Comparison of ENCODE assay signal across 19 cellular contexts in genomic region chr11:96237759-96238158, GRCh38.
A peak's percentile ranks its signal among the peaks of the same experiment; 100 is the strongest.
DNase-seq lines count a peak whose midpoint lies in the region; ATAC-seq and TF ChIP-seq lines count a peak whose summit lies in the region.
"Had no signal": no experiment of that assay in that cellular context is flagged by ENCODE, and none has a peak within 500 bp of the region (broad histone marks: within the 10 kb centered on the region; RNA-seq: fewer than 3 reads in every experiment).

No MANE protein-coding gene starts in this region.

- intact Hi-C loops in PC-9 (cut with micrococcal nuclease; ENCODE audit: unreplicated experiment), result no loop called here
- intact Hi-C loops in posterior cingulate gyrus (cut with DNase I), result no loop called here

- H3K23ac ChIP-seq in mesendoderm (ENCODE audit: low read length), result no peak overlapping the region

- no peak overlapping the region for H3K9ac ChIP-seq in mesendoderm (ENCODE audit: low read length)

- H3K27ac ChIP-seq in PC-9 (peak overlapping the region; percentile 6), mesendoderm (ENCODE audit: low read depth, low read length) (no peak overlapping the region)
- H3K27ac ChIP-seq: brain microvascular endothelial cell, ovary had no signal

- no peaks in the 10 kb centered on the region for H3K9me2 ChIP-seq in PC-9 (ENCODE audit: insufficient read depth)

- no peaks in the 10 kb centered on the region for H3K27me3 ChIP-seq in PC-9 (ENCODE audit: insufficient read depth, low read depth)
- no peaks in the 10 kb centered on the region for H3K27me3 ChIP-seq in mesendoderm (ENCODE audit: insufficient read depth, low read length, poor library complexity)
- H3K27me3 ChIP-seq: brain microvascular endothelial cell, ovary had no signal

- H3K79me2 ChIP-seq in PC-9 (ENCODE audit: low read depth), result peaks cover 95% of the 10 kb centered on the region
- H3K79me2 ChIP-seq in mesendoderm (ENCODE audit: control insufficient read depth, insufficient read depth, low read length), result no peaks in the 10 kb centered on the region

- no peaks in the 10 kb centered on the region for H3K9me3 Mint-ChIP-seq in stimulated activated effector memory CD8-positive, alpha-beta T cell treated with anti-CD3 and anti-CD28 coated beads, Interleukin-12 subunit alpha, Interleukin-12 subunit beta, amount 100 ng/mL, for 72 hours

- H3K4me2 ChIP-seq in PC-9 (peak overlapping the region; percentile 9; the same call in 1 of the 2 replicates), mesendoderm (ENCODE audit: low read length) (no peak overlapping the region)

- H2BK15ac ChIP-seq in mesendoderm (replicated peaks; ENCODE audit: low read depth), result no peak overlapping the region

- H4K8ac ChIP-seq in mesendoderm (ENCODE audit: low read depth, low read length), result no peak overlapping the region

- no peak overlapping the region for H3K4me3 Mint-ChIP-seq in stimulated activated effector memory CD8-positive, alpha-beta T cell treated with anti-CD3 and anti-CD28 coated beads, Interleukin-12 subunit alpha, Interleukin-12 subunit beta, amount 100 ng/mL, for 72 hours

- no peak overlapping the region for H3K27ac Mint-ChIP-seq in stimulated activated effector memory CD8-positive, alpha-beta T cell treated with anti-CD3 and anti-CD28 coated beads, Interleukin-12 subunit alpha, Interleukin-12 subunit beta, amount 100 ng/mL, for 72 hours

- no peaks in the 10 kb centered on the region for H4K20me1 ChIP-seq in PC-9 (ENCODE audit: insufficient read depth)

- H3K4me1 ChIP-seq in PC-9 (replicated peaks; ENCODE audit: insufficient read depth), result peaks cover 42% of the 10 kb centered on the region
- peaks cover 6% of the 10 kb centered on the region for H3K4me1 ChIP-seq in mesendoderm (ENCODE audit: control insufficient read depth, low read depth, low read length)

- H3K79me1 ChIP-seq in mesendoderm (ENCODE audit: low read length), result no peaks in the 10 kb centered on the region

- H3F3A ChIP-seq in PC-9 (ENCODE audit: insufficient read depth, low read depth), result peaks cover 16% of the 10 kb centered on the region

- H2AK5ac ChIP-seq in mesendoderm (ENCODE audit: low read length), result no peak overlapping the region

- H3K4ac ChIP-seq in mesendoderm (ENCODE audit: low read depth, low read length), result no peak overlapping the region

- TF ChIP-seq CTCF in PC-9 (conservative IDR thresholded peaks at IDR 0.05), result no peak

- BruUV-seq in PC-9 (replicated peaks; lab: Mats Ljungman, UMichigan), result no TSS peak

- no peak overlapping the region for H3K4me3 ChIP-seq in PC-9
- H3K4me3 ChIP-seq in mesendoderm (ENCODE audit: low read length), result no peak overlapping the region
- H3K4me3 ChIP-seq: mucosa of descending colon, ovary had no signal

- CTCF ChIA-PET in PC-9 (lab: Charles Lee), result interaction anchor here (0.7 kb wide), 1 partner anchor 114 kb away, joined by 5 read pairs; no protein-coding TSS in a partner anchor

- DNase-seq in DMS 273 treated with DMSO at 0.1 percent for 48 hours (lab: John Stamatoyannopoulos, UW) (peak; percentile 24), NCI-H1105 (lab: John Stamatoyannopoulos, UW) (peak; percentile 94), PC-9 (peak in 1 of 2 experiments; percentile 76), mesendoderm (peak; percentile 39), UCSD-AML1 (lab: John Stamatoyannopoulos, UW; ENCODE audit: unreplicated experiment) (no peak), posterior cingulate gyrus (no peak)
- DNase-seq in stimulated activated effector memory CD8-positive, alpha-beta T cell treated with anti-CD3 and anti-CD28 coated beads, Interleukin-12 subunit alpha, Interleukin-12 subunit beta, amount 100 ng/mL, for 72 hours (ENCODE audit: low spot score in 2 of 2), result no peak
- DNase-seq: activated CD4-positive, alpha-beta T cell treated with anti-CD3 and anti-CD28 coated beads, Interleukin-2, amount 50 U/mL, for 1 hour; activated naive CD4-positive, alpha-beta T cell treated with anti-CD3 and anti-CD28 coated beads, Interleukin-2, amount 50 U/mL, for 16 hours; AML-193; brain microvascular endothelial cell; Calu3; hypothalamus; mucosa of descending colon; OCI-M1; ovary; small intestine; stimulated activated naive CD8-positive, alpha-beta T cell treated with anti-CD3 and anti-CD28 coated beads, Interleukin-15, Interleukin-2, amounts not matched to agents 100 U/mL and 50 U/mL, for 24 hours had no signal

- no peak overlapping the region for H3K18ac ChIP-seq in mesendoderm (ENCODE audit: low read length)

- peaks cover 7% of the 10 kb centered on the region for H3K36me3 Mint-ChIP-seq in stimulated activated effector memory CD8-positive, alpha-beta T cell treated with anti-CD3 and anti-CD28 coated beads, Interleukin-12 subunit alpha, Interleukin-12 subunit beta, amount 100 ng/mL, for 72 hours

- no peaks in the 10 kb centered on the region for H3K9me3 ChIP-seq in PC-9 (ENCODE audit: insufficient read depth, low read depth)
- H3K9me3 ChIP-seq: mucosa of descending colon, ovary had no signal

- no peak overlapping the region for H4K5ac ChIP-seq in mesendoderm (ENCODE audit: low read length)

- H2BK120ac ChIP-seq in mesendoderm (ENCODE audit: low read depth, low read length), result no peak overlapping the region

- no peak overlapping the region for H3K56ac ChIP-seq in mesendoderm (ENCODE audit: low read length)

- no CpG with 5 or more reads among the region's 2 CpGs for WGBS in mesendoderm (ENCODE audit: extremely low coverage, insufficient coverage, low lambda C conversion rate)

- H2BK5ac ChIP-seq in mesendoderm (ENCODE audit: low read length), result no peak overlapping the region

- H3K36me3 ChIP-seq in PC-9 (ENCODE audit: low read depth) (peaks cover 17% of the 10 kb centered on the region), mesendoderm (ENCODE audit: control insufficient read depth, insufficient read depth, low read length) (no peaks in the 10 kb centered on the region)
- H3K36me3 ChIP-seq: brain microvascular endothelial cell, ovary had no signal

- H3K4me1 Mint-ChIP-seq in stimulated activated effector memory CD8-positive, alpha-beta T cell treated with anti-CD3 and anti-CD28 coated beads, Interleukin-12 subunit alpha, Interleukin-12 subunit beta, amount 100 ng/mL, for 72 hours, result peaks cover 31% of the 10 kb centered on the region

- ATAC-seq in stimulated activated effector memory CD8-positive, alpha-beta T cell treated with anti-CD3 and anti-CD28 coated beads, Interleukin-12 subunit alpha, Interleukin-12 subunit beta, amount 100 ng/mL, for 72 hours, result no peak
- no peak for ATAC-seq in GM19023 (IDR thresholded peaks at IDR 0.05; ENCODE audit: unreplicated experiment)
- ATAC-seq: mucosa of descending colon; stimulated activated naive CD8-positive, alpha-beta T cell treated with anti-CD3 and anti-CD28 coated beads, Interleukin-15, Interleukin-2, amounts not matched to agents 100 U/mL and 50 U/mL, for 24 hours had no signal

- POLR2A ChIA-PET in PC-9 (lab: Charles Lee; ENCODE audit: unreplicated experiment), result interaction anchor here (0.6 to 0.7 kb wide), 2 partner anchors 73 to 104 kb away, joined by 3 to 5 read pairs; no protein-coding TSS in a partner anchor

- H2AFZ ChIP-seq in PC-9, result no peak overlapping the region

Comparison
In these comparisons a context has a peak if more than half of its experiments do, and no peak if none do; other contexts are left out.
1. DNase-seq: peak in DMS 273 treated with DMSO at 0.1 percent for 48 hours (single experiment), NCI-H1105 (single experiment) and mesendoderm (single experiment); none in stimulated activated effector memory CD8-positive, alpha-beta T cell treated with anti-CD3 and anti-CD28 coated beads, Interleukin-12 subunit alpha, Interleukin-12 subunit beta, amount 100 ng/mL, for 72 hours (0 of 2), UCSD-AML1 (single experiment) and posterior cingulate gyrus (0 of 10).